In genomic region chr19:11873762-11874161, GRCh38 we compare ENCODE assay signal across 28 cellular contexts. TPM values are rescaled to one million over a fixed set of nuclear protein-coding genes. Genes with fewer than 3 reads are reported as not detected.
DNase-seq lines count a peak whose midpoint lies in the region; ATAC-seq and TF ChIP-seq lines count a peak whose summit lies in the region.
"Had no signal": no experiment of that assay in that cellular context is flagged by ENCODE, and none has a peak within 500 bp of the region (broad histone marks: within the 10 kb centered on the region; RNA-seq: fewer than 3 reads in every experiment).

No MANE protein-coding gene starts in this region.

- peak; percentile 56 for ATAC-seq in activated T-helper 17 cell treated with anti-CD3 and anti-CD28 coated beads, Interleukin-2, amount 50 U/mL, for 72 hours (replicated peaks)
- ATAC-seq: A549; CD8-positive, alpha-beta T cell had no signal

- DNase-seq in type B pancreatic cell (ENCODE audit: extremely low spot score, unreplicated experiment) (no peak), GM19240 (ENCODE audit: insufficient read length, low spot score) (no peak), cardiac septum (ENCODE audit: low spot score) (no peak)
- DNase-seq: 8988T; ACHN; AML-193; BE2C; C1 segment of cervical spinal cord; Caco-2; Calu3; CD4-positive, alpha-beta memory T cell; CD4-positive, alpha-beta T cell; CD4-positive, CD25-positive, alpha-beta regulatory T cell; CD8-positive, alpha-beta memory T cell; CD8-positive, alpha-beta T cell; COR-L47; DMS 273 treated with DMSO at 0.1 percent for 48 hours; DMS153; DMS53; DMS79; DMS79 treated with DMSO at 0.1 percent for 48 hours; DND-41; EL had no signal

- H3K27me3 Mint-ChIP-seq in activated T-helper 17 cell treated with anti-CD3 and anti-CD28 coated beads, Interleukin-2, amount 50 U/mL, for 72 hours = no peaks in the 10 kb centered on the region
- peaks cover 4% of the 10 kb centered on the region for H3K27me3 Mint-ChIP-seq in type B pancreatic cell
- H3K27me3 Mint-ChIP-seq: B cell; CD4-positive, alpha-beta T cell; CD4-positive, CD25-positive, alpha-beta regulatory T cell had no signal

- H3K4me3 Mint-ChIP-seq in activated T-helper 17 cell treated with anti-CD3 and anti-CD28 coated beads, Interleukin-2, amount 50 U/mL, for 72 hours = no peak overlapping the region
- peak overlapping the region; percentile 44 for H3K4me3 Mint-ChIP-seq in type B pancreatic cell
- H3K4me3 Mint-ChIP-seq: B cell; CD14-positive monocyte; CD4-positive, alpha-beta memory T cell; CD4-positive, alpha-beta T cell; CD4-positive, CD25-positive, alpha-beta regulatory T cell; CD8-positive, alpha-beta memory T cell; CD8-positive, alpha-beta T cell had no signal

- no peaks in the 10 kb centered on the region for H3K4me1 Mint-ChIP-seq in activated T-helper 17 cell treated with anti-CD3 and anti-CD28 coated beads, Interleukin-2, amount 50 U/mL, for 72 hours
- H3K4me1 Mint-ChIP-seq in type B pancreatic cell (ENCODE audit: unreplicated experiment) = no peaks in the 10 kb centered on the region
- H3K4me1 Mint-ChIP-seq: B cell; CD14-positive monocyte; CD4-positive, alpha-beta memory T cell; CD4-positive, CD25-positive, alpha-beta regulatory T cell; CD8-positive, alpha-beta memory T cell had no signal

- intact Hi-C loops in cardiac septum (cut with DNase I) = no loop called here

- H3K27ac Mint-ChIP-seq in activated T-helper 17 cell treated with anti-CD3 and anti-CD28 coated beads, Interleukin-2, amount 50 U/mL, for 72 hours = no peak overlapping the region
- H3K27ac Mint-ChIP-seq in type B pancreatic cell = peak overlapping the region; percentile 59
- H3K27ac Mint-ChIP-seq: B cell; CD14-positive monocyte; CD4-positive, alpha-beta T cell; CD4-positive, CD25-positive, alpha-beta regulatory T cell; CD8-positive, alpha-beta memory T cell; CD8-positive, alpha-beta T cell had no signal

- no peak for TF ChIP-seq CTCF in type B pancreatic cell (conservative IDR thresholded peaks at IDR 0.05)

- H3K36me3 Mint-ChIP-seq in activated T-helper 17 cell treated with anti-CD3 and anti-CD28 coated beads, Interleukin-2, amount 50 U/mL, for 72 hours (ENCODE audit: low read depth) = peaks cover 4% of the 10 kb centered on the region
- no peaks in the 10 kb centered on the region for H3K36me3 Mint-ChIP-seq in type B pancreatic cell

- H3K9me3 Mint-ChIP-seq in activated T-helper 17 cell treated with anti-CD3 and anti-CD28 coated beads, Interleukin-2, amount 50 U/mL, for 72 hours = peaks cover 15% of the 10 kb centered on the region
- peaks cover 4% of the 10 kb centered on the region for H3K9me3 Mint-ChIP-seq in type B pancreatic cell

RNA-seq across cellular contexts. Expression of gene ZNF69, which starts 13.8 kb away (rescaled TPM):
- 1 to 10 TPM; 1.5 to 1.9 TPM for total RNA-seq in activated T-helper 17 cell treated with anti-CD3 and anti-CD28 coated beads, Interleukin-2, amount 50 U/mL, for 72 hours
- total RNA-seq in type B pancreatic cell (ENCODE audit: low replicate concordance) (18.6 and 20.1 TPM in 2 replicates), cardiac septum (2.7 TPM)
- total RNA-seq: A172 had no signal

RNA-seq across cellular contexts. Expression of gene ZNF439, which starts 25.2 kb away (rescaled TPM):
- total RNA-seq in activated T-helper 17 cell treated with anti-CD3 and anti-CD28 coated beads, Interleukin-2, amount 50 U/mL, for 72 hours = 10 to 100 TPM in 1 of 2 donors, 1 to 10 TPM in 1; 4.3 to 16.5 TPM
- total RNA-seq in type B pancreatic cell (ENCODE audit: low replicate concordance) = 2.1 and 2.5 TPM in 2 replicates
- total RNA-seq in cardiac septum = 5.0 TPM
- total RNA-seq: A172 had no signal

RNA-seq across cellular contexts. Expression of gene ZNF700, which starts 51.1 kb away (rescaled TPM):
- 10 to 100 TPM; 12.0 to 12.2 TPM for total RNA-seq in activated T-helper 17 cell treated with anti-CD3 and anti-CD28 coated beads, Interleukin-2, amount 50 U/mL, for 72 hours
- total RNA-seq in type B pancreatic cell (ENCODE audit: low replicate concordance) = 14.1 and 16.1 TPM in 2 replicates
- total RNA-seq in cardiac septum = 5.1 TPM

RNA-seq across cellular contexts. Expression of gene ZNF440, which starts 59.7 kb away (rescaled TPM):
- 1 to 10 TPM; 8.7 to 9.0 TPM for total RNA-seq in activated T-helper 17 cell treated with anti-CD3 and anti-CD28 coated beads, Interleukin-2, amount 50 U/mL, for 72 hours
- total RNA-seq in type B pancreatic cell (ENCODE audit: low replicate concordance) = 20.7 and 25.5 TPM in 2 replicates
- 5.4 TPM for total RNA-seq in cardiac septum
